11 cellular contexts compared by ENCODE assay signal in genomic region chr20:37270586-37271420, GRCh38. TPM values are rescaled to one million over a fixed set of nuclear protein-coding genes. Genes with fewer than 3 reads are reported as not detected.
A peak's percentile ranks its signal among the peaks of the same experiment; 100 is the strongest.
DNase-seq lines count a peak whose midpoint lies in the region; ATAC-seq and TF ChIP-seq lines count a peak whose summit lies in the region.
"Had no signal": no experiment of that assay in that cellular context is flagged by ENCODE, and none has a peak within 500 bp of the region (broad histone marks: within the 10 kb centered on the region; RNA-seq: fewer than 3 reads in every experiment).

No MANE protein-coding gene starts in this region.

- H3K27ac ChIP-seq in right atrium auricular region = no peak overlapping the region
- no peak overlapping the region for H3K27ac ChIP-seq in OCI-LY7 (ENCODE audit: low read depth, low read length, poor library complexity, severe bottlenecking)
- H3K27ac ChIP-seq in left ventricle myocardium inferior (replicated peaks) = peak overlapping the region; percentile 27
- no peak overlapping the region for H3K27ac ChIP-seq in aorta (ENCODE audit: low read depth in 1 of 2, low read length in 2 of 2)
- H3K27ac ChIP-seq: suprapubic skin had no signal

- no peaks in the 10 kb centered on the region for H3K79me2 ChIP-seq in OCI-LY7 (ENCODE audit: insufficient read depth, low read depth, low read length)

- peaks cover 6% of the 10 kb centered on the region for H3K27me3 Mint-ChIP-seq in glutamatergic neuron (ENCODE audit: unreplicated experiment)

- H3K4me3 Mint-ChIP-seq in glutamatergic neuron (ENCODE audit: unreplicated experiment) = no peak overlapping the region

- peaks cover 4% of the 10 kb centered on the region for H3K4me1 Mint-ChIP-seq in glutamatergic neuron (ENCODE audit: low read depth, unreplicated experiment)

- H3K36me3 ChIP-seq in right atrium auricular region = no peaks in the 10 kb centered on the region
- no peaks in the 10 kb centered on the region for H3K36me3 ChIP-seq in OCI-LY7 (ENCODE audit: insufficient read depth, low read length)
- no peaks in the 10 kb centered on the region for H3K36me3 ChIP-seq in left ventricle myocardium inferior
- no peaks in the 10 kb centered on the region for H3K36me3 ChIP-seq in aorta (ENCODE audit: control insufficient read depth in 1 of 2, insufficient read depth in 2 of 2, low read length in 1 of 2)
- H3K36me3 ChIP-seq: esophagus squamous epithelium, suprapubic skin had no signal

- H2AFZ ChIP-seq in OCI-LY7 (ENCODE audit: low read length) = peak overlapping the region; percentile 1; the same call in 1 of the 2 replicates

- H3K36me3 Mint-ChIP-seq in glutamatergic neuron (ENCODE audit: unreplicated experiment) = no peaks in the 10 kb centered on the region

- DNase-seq in Right ventricle myocardium inferior (ENCODE audit: missing footprints) = no peak
- DNase-seq in right atrium auricular region (ENCODE audit: low spot score) = no peak
- no peak for DNase-seq in OCI-LY7 (ENCODE audit: low spot score)
- DNase-seq in left ventricle myocardium inferior = no peak
- peak; percentile 54 to 62 for DNase-seq in aorta
- no peak for DNase-seq in glutamatergic neuron
- DNase-seq in activated CD4-positive, CD25-positive, alpha-beta regulatory T cell treated with anti-CD3 and anti-CD28 coated beads, Interleukin-2, amount 50 U/mL, for 72 hours = no peak
- DNase-seq: esophagus squamous epithelium, NCI-H2081 had no signal

- BruUV-seq in OCI-LY7 (replicated peaks; lab: Mats Ljungman, UMichigan) = no TSS peak

- WGBS in aorta, 2 donors = 86 to 89% methylated on average over 12 of the region's 12 CpGs

- TF ChIP-seq CTCF in right atrium auricular region (IDR thresholded peaks at IDR 0.05) = no peak
- no peak for TF ChIP-seq CTCF in OCI-LY7 (conservative IDR thresholded peaks at IDR 0.05; ENCODE audit: low read length)
- TF ChIP-seq CTCF in left ventricle myocardium inferior (IDR thresholded peaks at IDR 0.05; ENCODE audit: borderline replicate concordance) = no peak
- TF ChIP-seq CTCF in glutamatergic neuron (IDR thresholded peaks at IDR 0.05; ENCODE audit: partially characterized antibody, unreplicated experiment) = no peak

- CTCF ChIA-PET in OCI-LY7 (lab: Charles Lee; ENCODE audit: unreplicated experiment) = interaction anchor here (0.6 to 1.6 kb wide), 3 partner anchors 111 to 328 kb away, joined by 3 to 4 read pairs (median 3); no protein-coding TSS in a partner anchor

- POLR2A ChIA-PET in OCI-LY7 (lab: Charles Lee) = interaction anchor here (1.3 kb wide), 1 partner anchor 262 kb away, joined by 3 read pairs; no protein-coding TSS in a partner anchor

- H3K4me3 ChIP-seq in right atrium auricular region = no peak overlapping the region
- no peak overlapping the region for H3K4me3 ChIP-seq in OCI-LY7 (ENCODE audit: low read depth, low read length, poor library complexity, severe bottlenecking)
- H3K4me3 ChIP-seq in left ventricle myocardium inferior = no peak overlapping the region
- H3K4me3 ChIP-seq in aorta (ENCODE audit: low read length in 2 of 2) = no peak overlapping the region
- H3K4me3 ChIP-seq: esophagus squamous epithelium, suprapubic skin had no signal

- H4K20me1 ChIP-seq in OCI-LY7 (ENCODE audit: insufficient read depth, low read length) = no peaks in the 10 kb centered on the region

- H3K27me3 ChIP-seq in right atrium auricular region (no peaks in the 10 kb centered on the region), left ventricle myocardium inferior (ENCODE audit: low read depth) (peaks cover 3% of the 10 kb centered on the region), aorta (ENCODE audit: control insufficient read depth in 1 of 2, insufficient read depth in 2 of 2, low read length in 1 of 2) (no peaks in the 10 kb centered on the region)
- H3K27me3 ChIP-seq: esophagus squamous epithelium, suprapubic skin had no signal

- H3K4me2 ChIP-seq in OCI-LY7 (ENCODE audit: low read length) = no peak overlapping the region

- H3K4me1 ChIP-seq in right atrium auricular region (no peaks in the 10 kb centered on the region), OCI-LY7 (ENCODE audit: insufficient read depth, low read length, poor library complexity, severe bottlenecking) (peaks cover 51% of the 10 kb centered on the region), left ventricle myocardium inferior (no peaks in the 10 kb centered on the region), aorta (ENCODE audit: control insufficient read depth in 1 of 2, insufficient read depth in 2 of 2, low read length in 2 of 2) (no peaks in the 10 kb centered on the region)
- H3K4me1 ChIP-seq: suprapubic skin had no signal

- H3K9me3 Mint-ChIP-seq in glutamatergic neuron (ENCODE audit: unreplicated experiment) = peaks cover 2% of the 10 kb centered on the region

- H3K9me3 ChIP-seq in right atrium auricular region (no peaks in the 10 kb centered on the region), OCI-LY7 (ENCODE audit: low read length) (no peaks in the 10 kb centered on the region), left ventricle myocardium inferior (replicated peaks) (no peaks in the 10 kb centered on the region), aorta (ENCODE audit: control insufficient read depth, low read length) (no peaks in the 10 kb centered on the region)
- H3K9me3 ChIP-seq: esophagus squamous epithelium, suprapubic skin had no signal

- H3K27ac Mint-ChIP-seq in glutamatergic neuron (ENCODE audit: unreplicated experiment) = no peak overlapping the region

- intact Hi-C loops in Right ventricle myocardium inferior (cut with DNase I) = loop anchor here (1.0 kb wide), 1 partner anchor 263 kb away; no protein-coding TSS in a partner anchor
- intact Hi-C loops in OCI-LY7 (cut with micrococcal nuclease; ENCODE audit: unreplicated experiment) = no loop called here
- intact Hi-C loops in left ventricle myocardium inferior (cut with micrococcal nuclease) = no loop called here
- intact Hi-C loops in aorta (cut with DNase I) = loop anchor here in 1 of 2 donors (2.0 kb wide), 1 partner anchor 114 kb away; no protein-coding TSS in a partner anchor

- ATAC-seq in Right ventricle myocardium inferior (peak; percentile 45), aorta (ENCODE audit: low FRiP score) (peak; percentile 56), HG02938 (IDR thresholded peaks at IDR 0.05; ENCODE audit: unreplicated experiment) (no peak)

- H3K9me2 ChIP-seq in OCI-LY7 (ENCODE audit: insufficient read depth, low read length) = no peaks in the 10 kb centered on the region

RNA-seq across cellular contexts. Expression of gene GHRH, which starts 9.2 kb away (rescaled TPM):
- total RNA-seq in Right ventricle myocardium inferior (not detected), right atrium auricular region (1 to 10 TPM; 1.5 to 3.6 TPM), OCI-LY7 (2022) (not detected in 2 replicates), left ventricle myocardium inferior (0.93 TPM), aorta (not detected), glutamatergic neuron (ENCODE audit: unreplicated experiment) (not detected)
- total RNA-seq in OCI-LY7 (2014; rRNA removed; shearing (Covaris generic)) = not detected in 2 replicates
- polyA plus RNA-seq in aorta = not detected
- total RNA-seq: esophagus squamous epithelium, suprapubic skin had no signal

RNA-seq across cellular contexts. Expression of gene MANBAL, which starts 18.7 kb away (rescaled TPM):
- total RNA-seq in Right ventricle myocardium inferior = 20.7 TPM
- total RNA-seq in right atrium auricular region = 10 to 100 TPM; 13.1 to 17.8 TPM
- total RNA-seq in OCI-LY7 (2014; rRNA removed; shearing (Covaris generic)) = 2.7 and 5.7 TPM in 2 replicates
- total RNA-seq in OCI-LY7 (2022) = 12.7 and 13.0 TPM in 2 replicates
- total RNA-seq in left ventricle myocardium inferior = 19.2 TPM
- total RNA-seq in aorta = 10 to 100 TPM; 47.1 to 59.3 TPM
- polyA plus RNA-seq in aorta = 10 to 100 TPM; 61.1 to 86.8 TPM
- total RNA-seq in glutamatergic neuron (ENCODE audit: unreplicated experiment) = 27.9 TPM

Comparison
In these comparisons a context has a peak if more than half of its experiments do, and no peak if none do; other contexts are left out.
1. DNase-seq: peak in aorta (2 of 2); none in Right ventricle myocardium inferior (single experiment), right atrium auricular region (single experiment), OCI-LY7 (single experiment), left ventricle myocardium inferior (single experiment), glutamatergic neuron (single experiment) and activated CD4-positive, CD25-positive, alpha-beta regulatory T cell treated with anti-CD3 and anti-CD28 coated beads, Interleukin-2, amount 50 U/mL, for 72 hours (single experiment).